ENCODE assay signal across 24 cellular contexts in genomic region chr3:120311863-120312794, GRCh38. TPM values are rescaled to one million over a fixed set of nuclear protein-coding genes. Genes with fewer than 3 reads are reported as not detected.
"Had no signal": no experiment of that assay in that cellular context is flagged by ENCODE, and none has a peak within 500 bp of the region (broad histone marks: within the 10 kb centered on the region; RNA-seq: fewer than 3 reads in every experiment).

No MANE protein-coding gene starts in this region.

- H3K9me3 ChIP-seq: ascending aorta, ovary, right lobe of liver had no signal

- DNase-seq: activated CD4-positive, alpha-beta T cell treated with anti-CD3 and anti-CD28 coated beads, Interleukin-2, amount 50 U/mL, for 4 hours; activated CD4-positive, CD25-positive, alpha-beta regulatory T cell treated with anti-CD3 and anti-CD28 coated beads, Interleukin-2, amount 50 U/mL, for 72 hours; activated effector memory CD4-positive, alpha-beta T cell treated with Interleukin-2 at 50 U/mL for 16 hours; activated naive CD4-positive, alpha-beta T cell treated with Interleukin-2 at 50 U/mL for 16 hours; activated naive CD8-positive, alpha-beta T cell treated with anti-CD3 and anti-CD28 coated beads, Interleukin-2, amount 10 ng/mL, durations not matched to agents 7 days and 5 days; activated T-cell treated with anti-CD3 and anti-CD28 coated beads, Interleukin-2, amount 50 U/mL, for 24 hours; cerebellar nuclear complex; islet precursor cell; left cardiac atrium; mammary epithelial cell; ovary; right lobe of liver; stimulated activated CD4-positive, alpha-beta T cell treated with anti-CD3 and anti-CD28 coated beads, Interleukin-2, amount 100 ng/mL, for 48 hours; trophoblast cell had no signal

- H3K36me3 ChIP-seq: ascending aorta, cardiac muscle cell, gastroesophageal sphincter, ovary, right lobe of liver, thoracic aorta had no signal

- H3K27me3 ChIP-seq: ascending aorta, cardiac muscle cell, hepatocyte, ovary, right lobe of liver had no signal

- H2AFZ ChIP-seq: hepatocyte had no signal

- H3K4me1 ChIP-seq: ascending aorta, gastroesophageal sphincter, right lobe of liver had no signal

- H3K4me3 ChIP-seq: ascending aorta, cardiac muscle cell, coronary artery, gastroesophageal sphincter, hepatocyte, ovary, right lobe of liver, thoracic aorta had no signal

- H3K4me1 Mint-ChIP-seq: brain, nephron had no signal

- H3K27ac ChIP-seq: ascending aorta, cardiac muscle cell, coronary artery, gastroesophageal sphincter, hepatocyte, ovary, right lobe of liver, thoracic aorta had no signal

- H3K27ac Mint-ChIP-seq: activated naive CD8-positive, alpha-beta T cell treated with anti-CD3 and anti-CD28 coated beads, Interleukin-2, amount 10 ng/mL, durations not matched to agents 7 days and 5 days; activated T-cell treated with anti-CD3 and anti-CD28 coated beads, Interleukin-2, amount 50 U/mL, for 24 hours; brain; nephron; progenitor cell of endocrine pancreas; stimulated activated naive CD8-positive, alpha-beta T cell treated with anti-CD3 and anti-CD28 coated beads, Interleukin-15, Interleukin-2, amounts not matched to agents 100 ng/mL and 50 ng/mL, for 24 hours had no signal

- H3K4me2 ChIP-seq: hepatocyte had no signal

- H3K4me3 Mint-ChIP-seq: activated naive CD8-positive, alpha-beta T cell treated with anti-CD3 and anti-CD28 coated beads, Interleukin-2, amount 10 ng/mL, durations not matched to agents 7 days and 5 days; activated T-cell treated with anti-CD3 and anti-CD28 coated beads, Interleukin-2, amount 50 U/mL, for 24 hours; brain; nephron; stimulated activated naive CD8-positive, alpha-beta T cell treated with anti-CD3 and anti-CD28 coated beads, Interleukin-15, Interleukin-2, amounts not matched to agents 100 ng/mL and 50 ng/mL, for 24 hours had no signal

- H3K27me3 Mint-ChIP-seq: activated T-cell treated with anti-CD3 and anti-CD28 coated beads, Interleukin-2, amount 50 U/mL, for 24 hours; progenitor cell of endocrine pancreas; stimulated activated naive CD8-positive, alpha-beta T cell treated with anti-CD3 and anti-CD28 coated beads, Interleukin-15, Interleukin-2, amounts not matched to agents 100 ng/mL and 50 ng/mL, for 24 hours had no signal

RNA-seq across cellular contexts. Expression of gene GPR156, which starts 27.1 kb away (rescaled TPM):
- total RNA-seq: activated naive CD8-positive, alpha-beta T cell treated with anti-CD3 and anti-CD28 coated beads, Interleukin-2, amount 10 ng/mL, durations not matched to agents 7 days and 5 days; ascending aorta; right lobe of liver had no signal
- polyA plus RNA-seq: cardiac muscle cell had no signal
